ENCODE assay signal across 2 cellular contexts in the genomic region with DNA sequence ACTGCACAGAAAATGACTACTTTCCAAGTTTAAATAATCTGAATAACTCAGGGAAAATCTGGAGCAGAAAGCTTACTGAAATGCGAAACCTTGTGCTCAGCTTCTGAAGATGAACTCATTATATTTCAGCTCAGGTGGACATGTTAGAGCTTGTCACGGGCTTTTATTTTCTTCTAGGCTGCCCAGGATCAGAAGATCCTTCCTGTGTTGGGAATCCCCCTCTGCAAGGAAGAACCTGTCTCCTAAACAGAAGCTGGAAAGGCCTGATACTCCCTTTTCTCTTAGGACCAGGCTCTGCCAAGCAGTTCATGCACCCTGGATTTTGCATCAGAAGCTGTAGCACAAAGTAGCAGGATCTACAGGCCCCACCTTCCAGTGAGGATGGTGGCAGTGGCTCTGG.
TF ChIP-seq lines count a peak whose summit lies in the region.

No MANE protein-coding gene starts in this region.

TF ChIP-seq in IMR-90, 13 proteins besides CTCF, POLR2A, EP300 and RAD21:
- no peak for TF ChIP-seq ELK1 (IDR thresholded peaks at IDR 0.05; ENCODE audit: borderline replicate concordance, low read depth, low read length)
- TF ChIP-seq MXI1 (IDR thresholded peaks at IDR 0.05; ENCODE audit: borderline replicate concordance, low read depth, low read length) = no peak
- no peak for TF ChIP-seq SMC3 (IDR thresholded peaks at IDR 0.05; ENCODE audit: low read depth, low read length)
- no peak for TF ChIP-seq MAFK (IDR thresholded peaks at IDR 0.05; ENCODE audit: low read depth, low read length)
- TF ChIP-seq NFE2L2 (IDR thresholded peaks at IDR 0.05; ENCODE audit: low read depth, low read length) = no peak
- no peak for TF ChIP-seq CEBPB (IDR thresholded peaks at IDR 0.05; ENCODE audit: low read depth, low read length)
- TF ChIP-seq RCOR1 (IDR thresholded peaks at IDR 0.05; ENCODE audit: insufficient replicate concordance, low read length) = no peak
- TF ChIP-seq, protein P1, sequence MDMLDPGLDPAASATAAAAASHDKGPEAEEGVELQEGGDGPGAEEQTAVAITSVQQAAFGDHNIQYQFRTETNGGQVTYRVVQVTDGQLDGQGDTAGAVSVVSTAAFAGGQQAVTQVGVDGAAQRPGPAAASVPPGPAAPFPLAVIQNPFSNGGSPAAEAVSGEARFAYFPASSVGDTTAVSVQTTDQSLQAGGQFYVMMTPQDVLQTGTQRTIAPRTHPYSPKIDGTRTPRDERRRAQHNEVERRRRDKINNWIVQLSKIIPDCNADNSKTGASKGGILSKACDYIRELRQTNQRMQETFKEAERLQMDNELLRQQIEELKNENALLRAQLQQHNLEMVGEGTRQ (IDR thresholded peaks at IDR 0.05; ENCODE audit: low read depth, low read length) = no peak
- no peak for TF ChIP-seq CHD1 (IDR thresholded peaks at IDR 0.05; ENCODE audit: low read depth, low read length)
- no peak for TF ChIP-seq RFX5 (IDR thresholded peaks at IDR 0.05; ENCODE audit: low read depth, low read length)
- no peak for TF ChIP-seq FOS (IDR thresholded peaks at IDR 0.05; ENCODE audit: low read depth, low read length)
- no peak for TF ChIP-seq MAZ (IDR thresholded peaks at IDR 0.05; ENCODE audit: borderline replicate concordance, low read depth, low read length)
- no peak for TF ChIP-seq BHLHE40 (IDR thresholded peaks at IDR 0.05; ENCODE audit: low read depth, low read length)

TF ChIP-seq in GM12878, 131 proteins besides CTCF, POLR2A, EP300 and RAD21:
- no peak for TF ChIP-seq YBX1 (IDR thresholded peaks at IDR 0.05)
- no peak for TF ChIP-seq CBFB (IDR thresholded peaks at IDR 0.05; ENCODE audit: low read depth)
- no peak for TF ChIP-seq MYB (IDR thresholded peaks at IDR 0.05; ENCODE audit: borderline replicate concordance, low read depth, low read length)
- TF ChIP-seq CUX1 (IDR thresholded peaks at IDR 0.05; ENCODE audit: insufficient replicate concordance, low read depth, low read length) = no peak
- no peak for TF ChIP-seq ZNF207 (IDR thresholded peaks at IDR 0.05; ENCODE audit: borderline replicate concordance)
- no peak for TF ChIP-seq POLR2AphosphoS2 (IDR thresholded peaks at IDR 0.05; ENCODE audit: low read depth, low read length)
- no peak for TF ChIP-seq GATAD2B (conservative IDR thresholded peaks at IDR 0.05; ENCODE audit: low read depth)
- TF ChIP-seq WRNIP1 (IDR thresholded peaks at IDR 0.05; ENCODE audit: borderline replicate concordance, low read depth, low read length) = no peak
- no peak for TF ChIP-seq KDM1A (IDR thresholded peaks at IDR 0.05; ENCODE audit: borderline replicate concordance)
TF ChIP-seq in GM12878: peak in this region for 0.
